Comparison of ENCODE assay signal across 11 cellular contexts in the genomic region with DNA sequence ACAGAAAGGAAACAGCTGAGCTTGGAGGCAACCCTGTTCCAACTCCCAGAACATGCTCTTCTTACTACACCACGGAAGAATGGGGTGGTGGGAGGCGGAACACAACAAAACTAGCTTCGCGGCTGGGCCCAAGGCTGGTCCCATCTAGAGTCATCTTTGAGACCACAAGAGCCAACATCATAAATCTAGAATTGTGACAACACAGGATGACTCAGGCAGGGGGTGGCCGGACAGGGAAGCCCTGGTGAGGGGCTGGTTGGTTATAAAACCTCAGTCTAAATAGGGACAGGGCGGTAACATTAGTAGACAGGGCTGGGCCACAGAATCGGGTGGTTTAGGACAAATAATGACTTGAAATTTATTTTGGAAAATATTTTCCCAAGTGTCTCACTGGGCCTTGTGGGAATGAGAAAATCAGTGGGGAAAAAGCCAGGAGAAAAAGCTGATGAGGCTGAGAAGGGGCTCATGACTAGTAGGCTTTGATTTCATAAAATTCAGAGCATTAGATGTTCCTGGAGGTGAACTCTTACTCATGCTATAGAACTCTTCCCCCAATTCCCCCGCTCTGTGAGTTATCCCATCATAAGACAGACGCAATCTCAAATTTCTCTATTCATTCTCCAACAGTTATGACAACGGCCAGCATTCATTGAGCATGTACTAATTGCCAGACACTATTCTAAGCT.
DNase-seq lines count a peak whose midpoint lies in the region.
"Had no signal": no experiment of that assay in that cellular context is flagged by ENCODE, and none has a peak within 500 bp of the region (broad histone marks: within the 10 kb centered on the region; RNA-seq: fewer than 3 reads in every experiment).

No MANE protein-coding gene starts in this region.

- H3K4me1 ChIP-seq in mesenchymal stem cell (ENCODE audit: control insufficient read depth, insufficient read depth, low read depth, low read length), result peaks cover 2% of the 10 kb centered on the region

- H3K23ac ChIP-seq in mesenchymal stem cell (ENCODE audit: low read length in 2 of 2), result no peak overlapping the region

- H3K4me2 ChIP-seq in mesenchymal stem cell (ENCODE audit: low read length, poor library complexity, severe bottlenecking), result no peak overlapping the region

- no peak overlapping the region for H2AK5ac ChIP-seq in mesenchymal stem cell (ENCODE audit: low read length, severe bottlenecking)

- H3K4ac ChIP-seq in mesenchymal stem cell (ENCODE audit: low read depth in 1 of 2, low read length in 2 of 2), result peak overlapping the region in 1 of 2 experiments; percentile 26

- peaks cover 3% of the 10 kb centered on the region for H3K36me3 Mint-ChIP-seq in activated naive CD8-positive, alpha-beta T cell treated with anti-CD3 and anti-CD28 coated beads for 36 hours
- no peaks in the 10 kb centered on the region for H3K36me3 Mint-ChIP-seq in immature natural killer cell
- H3K36me3 Mint-ChIP-seq: brain had no signal

- no peaks in the 10 kb centered on the region for H3K27me3 ChIP-seq in mesenchymal stem cell (ENCODE audit: control insufficient read depth in 1 of 2, insufficient read depth in 1 of 2, low read length in 2 of 2)
- H3K27me3 ChIP-seq: BLaER1 treated with 17β-estradiol and CSF1 and Interleukin-3, amounts not matched to agents 10 nM and 100 nM had no signal

- 24% methylated on average over 6 of the region's 10 CpGs for WGBS in mesenchymal stem cell

- H3K27ac ChIP-seq in mesenchymal stem cell (ENCODE audit: low read length, poor library complexity, severe bottlenecking), result no peak overlapping the region
- H3K27ac ChIP-seq: BLaER1 treated with 17β-estradiol and CSF1 and Interleukin-3, amounts not matched to agents 10 nM and 100 nM had no signal

- peak overlapping the region in 1 of 2 experiments; percentile 42 for H3K18ac ChIP-seq in mesenchymal stem cell (ENCODE audit: low read depth in 1 of 2, low read length in 2 of 2)

- peaks cover 19% of the 10 kb centered on the region for H3K4me1 Mint-ChIP-seq in activated naive CD8-positive, alpha-beta T cell treated with anti-CD3 and anti-CD28 coated beads for 36 hours
- H3K4me1 Mint-ChIP-seq in immature natural killer cell, result peaks cover 4 to 5% of the 10 kb centered on the region in 2 donors

- no peaks in the 10 kb centered on the region for H3K9me3 Mint-ChIP-seq in activated naive CD8-positive, alpha-beta T cell treated with anti-CD3 and anti-CD28 coated beads for 36 hours
- no peaks in the 10 kb centered on the region for H3K9me3 Mint-ChIP-seq in immature natural killer cell

- no peak overlapping the region for H2BK120ac ChIP-seq in mesenchymal stem cell (ENCODE audit: low read depth, low read length)

- no peaks in the 10 kb centered on the region for H3K79me1 ChIP-seq in mesenchymal stem cell (replicated peaks; ENCODE audit: low read length, poor library complexity, severe bottlenecking)

- no peak overlapping the region for H3K14ac ChIP-seq in mesenchymal stem cell (ENCODE audit: low read length in 2 of 2)

- H2BK15ac ChIP-seq in mesenchymal stem cell (ENCODE audit: low read depth, poor library complexity, severe bottlenecking), result no peak overlapping the region

- H3K4me3 ChIP-seq in mesenchymal stem cell (ENCODE audit: insufficient read depth in 1 of 2, low read depth in 1 of 2, low read length in 2 of 2), result no peak overlapping the region
- H3K4me3 ChIP-seq: BLaER1 treated with 17β-estradiol and CSF1 and Interleukin-3, amounts not matched to agents 10 nM and 100 nM had no signal

- no peak overlapping the region for H2BK5ac ChIP-seq in mesenchymal stem cell (ENCODE audit: low read depth, low read length, poor library complexity, severe bottlenecking)

- no peak overlapping the region for H4K91ac ChIP-seq in mesenchymal stem cell (ENCODE audit: low read length)

- no peaks in the 10 kb centered on the region for H3K36me3 ChIP-seq in mesenchymal stem cell (ENCODE audit: control insufficient read depth in 1 of 2, insufficient read depth in 2 of 2, low read depth in 1 of 2, low read length in 2 of 2)
- H3K36me3 ChIP-seq: BLaER1 treated with 17β-estradiol and CSF1 and Interleukin-3, amounts not matched to agents 10 nM and 100 nM had no signal

- no peak overlapping the region for H2AFZ ChIP-seq in mesenchymal stem cell (ENCODE audit: low read depth, low read length)

- no peak overlapping the region for H2BK12ac ChIP-seq in mesenchymal stem cell (ENCODE audit: low read length in 2 of 2)

- peak overlapping the region; percentile 30 for H4K8ac ChIP-seq in mesenchymal stem cell (ENCODE audit: low read length)

- no peak overlapping the region for H3K27ac Mint-ChIP-seq in activated naive CD8-positive, alpha-beta T cell treated with anti-CD3 and anti-CD28 coated beads for 36 hours
- H3K27ac Mint-ChIP-seq in immature natural killer cell, result no peak overlapping the region

- peak overlapping the region; percentile 53 for H3K9ac ChIP-seq in mesenchymal stem cell (ENCODE audit: low read length)
- H3K9ac ChIP-seq: BLaER1 treated with 17β-estradiol and CSF1 and Interleukin-3, amounts not matched to agents 10 nM and 100 nM had no signal

- peaks cover 10% of the 10 kb centered on the region for H3K9me3 ChIP-seq in mesenchymal stem cell (ENCODE audit: control insufficient read depth, low read length)

- H3K27me3 Mint-ChIP-seq in activated naive CD8-positive, alpha-beta T cell treated with anti-CD3 and anti-CD28 coated beads for 36 hours, result no peaks in the 10 kb centered on the region
- peaks cover 1 to 3% (median 2%) of the 10 kb centered on the region in 3 donors for H3K27me3 Mint-ChIP-seq in immature natural killer cell (ENCODE audit: low read depth in 3 of 3)

- H3K4me3 Mint-ChIP-seq in activated naive CD8-positive, alpha-beta T cell treated with anti-CD3 and anti-CD28 coated beads for 36 hours, result no peak overlapping the region
- H3K4me3 Mint-ChIP-seq in immature natural killer cell, result no peak overlapping the region
- H3K4me3 Mint-ChIP-seq: brain had no signal

- peak; percentile 38 for DNase-seq in stimulated activated CD4-positive, alpha-beta T cell treated with anti-CD3 and anti-CD28 coated beads, Interleukin-15, amount 100 ng/mL, for 24 hours
- DNase-seq in stimulated activated CD4-positive, alpha-beta T cell treated with anti-CD3 and anti-CD28 coated beads, Interleukin-4, amount 100 ng/mL, for 4 hours, result no peak
- DNase-seq in activated naive CD8-positive, alpha-beta T cell treated with anti-CD3 and anti-CD28 coated beads for 36 hours, result peak; percentile 17
- DNase-seq in mesenchymal stem cell (peak; percentile 93), immature natural killer cell (no peak), NCI-H146 treated with DMSO at 0.1 percent for 48 hours (lab: John Stamatoyannopoulos, UW; ENCODE audit: unreplicated experiment) (no peak), T-helper 9 cell (no peak), superior temporal gyrus (ENCODE audit: extremely low spot score) (no peak)
- DNase-seq: activated CD4-positive, alpha-beta T cell treated with anti-CD3 and anti-CD28 coated beads, Interleukin-2, amount 50 U/mL, for 1 hour had no signal

Comparison
In these comparisons a context has a peak if more than half of its experiments do, and no peak if none do; other contexts are left out.
1. DNase-seq: peak in stimulated activated CD4-positive, alpha-beta T cell treated with anti-CD3 and anti-CD28 coated beads, Interleukin-15, amount 100 ng/mL, for 24 hours (single experiment), activated naive CD8-positive, alpha-beta T cell treated with anti-CD3 and anti-CD28 coated beads for 36 hours (single experiment) and mesenchymal stem cell (single experiment); none in stimulated activated CD4-positive, alpha-beta T cell treated with anti-CD3 and anti-CD28 coated beads, Interleukin-4, amount 100 ng/mL, for 4 hours (0 of 2), immature natural killer cell (0 of 3), NCI-H146 treated with DMSO at 0.1 percent for 48 hours (single experiment), T-helper 9 cell (single experiment) and superior temporal gyrus (single experiment).